8 cellular contexts compared by ENCODE assay signal in the genomic region with DNA sequence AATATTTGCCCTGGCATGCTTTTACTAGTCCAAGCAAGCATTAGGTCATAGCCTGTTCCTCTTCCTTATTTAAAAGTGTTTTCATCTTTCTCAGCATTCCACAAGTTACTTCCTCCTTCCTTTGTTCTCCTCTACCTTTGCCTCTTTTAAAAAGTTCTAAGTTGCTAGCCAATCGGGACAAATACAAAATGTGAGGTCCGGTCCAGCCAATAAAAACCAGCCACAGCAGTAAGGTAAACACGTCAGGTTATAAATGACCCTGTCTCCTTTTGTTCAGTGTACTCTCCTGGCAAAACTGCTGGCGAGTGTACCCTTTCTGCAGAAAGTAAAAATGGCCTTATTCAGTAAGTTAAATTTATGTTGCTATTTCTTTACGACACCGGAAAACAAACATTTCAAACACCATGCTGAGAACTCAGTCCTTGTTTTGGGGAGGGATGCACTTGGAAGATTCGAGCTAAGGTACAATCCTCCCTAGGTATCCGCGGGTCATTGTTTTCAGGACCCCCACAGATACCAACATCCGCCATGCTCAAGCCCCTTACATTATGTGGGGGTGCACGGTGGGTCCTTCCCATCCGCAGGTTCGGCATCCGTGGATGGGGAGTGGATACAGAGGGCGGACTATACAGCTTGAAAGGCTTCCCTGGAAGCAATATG. TPM values are rescaled to one million over a fixed set of nuclear protein-coding genes. Genes with fewer than 3 reads are reported as not detected.
A peak's percentile ranks its signal among the peaks of the same experiment; 100 is the strongest.
DNase-seq lines count a peak whose midpoint lies in the region; ATAC-seq and TF ChIP-seq lines count a peak whose summit lies in the region.
"Not testable (repeated sequence)": the region's sequence is repeated elsewhere in the genome, so short reads cannot be mapped to it uniquely, and the experiment has no call there.

No MANE protein-coding gene starts in this region.

- POLR2A ChIA-PET in activated CD4-positive, alpha-beta T cell treated with anti-CD3 and anti-CD28 coated beads for 36 hours (lab: Charles Lee): not testable (repeated sequence)

- not testable (repeated sequence) for H4K20me1 ChIP-seq in MM.1S (ENCODE audit: insufficient read depth, low read length)

- H3K36me3 ChIP-seq in MM.1S (replicated peaks; ENCODE audit: insufficient read depth, low read length); lung (ENCODE audit: control insufficient read depth in 2 of 2, insufficient read depth in 2 of 2, low read length in 2 of 2): not testable (repeated sequence)
- peaks cover 14% of the 10 kb centered on the region for H3K36me3 ChIP-seq in brain microvascular endothelial cell (replicated peaks)
- peaks cover 0 to 17% (median 7%) of the 10 kb centered on the region in 4 donors for H3K36me3 ChIP-seq in transverse colon

- H3K36me3 Mint-ChIP-seq in activated CD4-positive, alpha-beta T cell treated with anti-CD3 and anti-CD28 coated beads for 36 hours (ENCODE audit: low read depth): peaks cover 17% of the 10 kb centered on the region

- H3K9ac ChIP-seq in MM.1S (ENCODE audit: low read length): not testable (repeated sequence)

- not testable (repeated sequence) for TF ChIP-seq POLR2A in transverse colon (IDR thresholded peaks at IDR 0.05)

- not testable (repeated sequence) for H3K27ac ChIP-seq in MM.1S (ENCODE audit: low read length); brain microvascular endothelial cell
- H3K27ac ChIP-seq in lung (ENCODE audit: low read depth in 1 of 2, low read length in 1 of 2): peak overlapping the region in 1 of 2 donors; percentile 75
- peak overlapping the region; percentile 91 to 98 (median 94) for H3K27ac ChIP-seq in transverse colon

- 69 to 76% methylated on average over 15 of the region's 15 CpGs for WGBS in lung, 2 donors
- WGBS in transverse colon (ENCODE audit: low coverage in 1 of 2), 2 donors: 36 to 57% methylated on average over 9 to 15 of the region's 15 CpGs

- intact Hi-C loops in activated CD4-positive, alpha-beta T cell treated with anti-CD3 and anti-CD28 coated beads for 36 hours (cut with DNase I, micrococcal nuclease): loop anchor here (1.0 to 5.0 kb wide), 8 partner anchors 151 to 1483 kb away; partner anchors contain the start of genes C5orf63 (in 1 of the 2), GRAMD2B (in 1 of the 2), MARCHF3 (in 1 of the 2) and SLC12A2 (in 1 of the 2)
- intact Hi-C loops in transverse colon (cut with DNase I; ENCODE audit: low total_unique reads): loop anchor here (5.0 kb wide), 1 partner anchor 258 kb away; no protein-coding TSS in a partner anchor

- peaks cover 43% of the 10 kb centered on the region for H3K79me2 ChIP-seq in MM.1S (ENCODE audit: low read length)

- DNase-seq in DMS53 treated with DMSO at 0.1 percent for 48 hours (lab: John Stamatoyannopoulos, UW; ENCODE audit: unreplicated experiment): peak; percentile 38
- DNase-seq in MM.1S; activated CD4-positive, alpha-beta T cell treated with anti-CD3 and anti-CD28 coated beads for 36 hours; brain microvascular endothelial cell; fibroblast of villous mesenchyme (ENCODE audit: low read depth); lung (ENCODE audit: low spot score): not testable (repeated sequence)
- DNase-seq in pons (ENCODE audit: low spot score): peak; percentile 24
- peak; percentile 30 for DNase-seq in transverse colon

- H3K4me2 ChIP-seq in MM.1S (ENCODE audit: low read depth, low read length): peak overlapping the region; percentile 70

- H3K4me1 Mint-ChIP-seq in activated CD4-positive, alpha-beta T cell treated with anti-CD3 and anti-CD28 coated beads for 36 hours: peaks cover 34% of the 10 kb centered on the region

- not testable (repeated sequence) for TF ChIP-seq EP300 in transverse colon (IDR thresholded peaks at IDR 0.05; ENCODE audit: low read depth)

- peak overlapping the region; percentile 94 for H3K4me3 ChIP-seq in MM.1S (ENCODE audit: low read length)
- H3K4me3 ChIP-seq in brain microvascular endothelial cell (ENCODE audit: low read depth, low read length): peak overlapping the region; percentile 31
- peak overlapping the region; percentile 2 for H3K4me3 ChIP-seq in fibroblast of villous mesenchyme (ENCODE audit: low read depth, low read length)
- peak overlapping the region; percentile 6 for H3K4me3 ChIP-seq in lung
- peak overlapping the region in 3 of 4 donors; percentile 90 to 100 (median 100) for H3K4me3 ChIP-seq in transverse colon

- H3K9me3 ChIP-seq in MM.1S (replicated peaks; ENCODE audit: insufficient read depth, low read length); lung (ENCODE audit: control insufficient read depth in 2 of 2, insufficient read depth in 1 of 2, low read length in 1 of 2); transverse colon: not testable (repeated sequence)

- in situ Hi-C loops in brain microvascular endothelial cell (cut with HindIII; ENCODE audit: low pct_ligation_motif_present, low sequenced_read_pairs); transverse colon (cut with MboI; ENCODE audit: low pct_ligation_motif_present in 1 of 4, low pct_unique_long_range_greater_than_20kb in 1 of 4, low sequenced_read_pairs in 3 of 4): not testable (repeated sequence)

- CTCF ChIA-PET in activated CD4-positive, alpha-beta T cell treated with anti-CD3 and anti-CD28 coated beads for 36 hours (lab: Charles Lee): interaction anchor here (0.7 to 3.0 kb wide), 12 partner anchors 10 to 726 kb away, joined by 3 to 11 read pairs (median 4); no protein-coding TSS in a partner anchor

- H3F3A ChIP-seq in MM.1S (ENCODE audit: insufficient read depth, low read length): not testable (repeated sequence)

- peak overlapping the region; percentile 99 for H3K27ac Mint-ChIP-seq in activated CD4-positive, alpha-beta T cell treated with anti-CD3 and anti-CD28 coated beads for 36 hours

- H3K4me1 ChIP-seq in MM.1S (ENCODE audit: low read length): peaks cover 21% of the 10 kb centered on the region
- not testable (repeated sequence) for H3K4me1 ChIP-seq in lung (ENCODE audit: control insufficient read depth in 2 of 2, insufficient read depth in 2 of 2, low read length in 2 of 2)
- peaks cover 7 to 43% (median 18%) of the 10 kb centered on the region in 4 donors for H3K4me1 ChIP-seq in transverse colon

- not testable (repeated sequence) for H3K27me3 Mint-ChIP-seq in activated CD4-positive, alpha-beta T cell treated with anti-CD3 and anti-CD28 coated beads for 36 hours

- not testable (repeated sequence) for H3K9me2 ChIP-seq in MM.1S (replicated peaks; ENCODE audit: insufficient read depth, low read length)

- peak overlapping the region; percentile 97 for H3K4me3 Mint-ChIP-seq in activated CD4-positive, alpha-beta T cell treated with anti-CD3 and anti-CD28 coated beads for 36 hours

- not testable (repeated sequence) for ATAC-seq in activated CD4-positive, alpha-beta T cell treated with anti-CD3 and anti-CD28 coated beads for 36 hours; lung (ENCODE audit: insufficient read depth, low FRiP score)

- not testable (repeated sequence) for TF ChIP-seq CTCF in MM.1S (IDR thresholded peaks at IDR 0.05; ENCODE audit: low read length); brain microvascular endothelial cell (IDR thresholded peaks at IDR 0.05; ENCODE audit: low read depth, low read length, missing control alignments); fibroblast of villous mesenchyme (IDR thresholded peaks at IDR 0.05; ENCODE audit: insufficient read depth, low read depth, low read length); lung (IDR thresholded peaks at IDR 0.05; ENCODE audit: control extremely low read depth, extremely low read depth); transverse colon (IDR thresholded peaks at IDR 0.05)

- peak overlapping the region; percentile 97 for H2AFZ ChIP-seq in MM.1S (ENCODE audit: low read length)

- H3K9me3 Mint-ChIP-seq in activated CD4-positive, alpha-beta T cell treated with anti-CD3 and anti-CD28 coated beads for 36 hours (ENCODE audit: low read depth): not testable (repeated sequence)

- not testable (repeated sequence) for H3K27me3 ChIP-seq in MM.1S (replicated peaks; ENCODE audit: insufficient read depth, low read length); brain microvascular endothelial cell (replicated peaks); lung (ENCODE audit: control insufficient read depth, insufficient read depth); transverse colon

RNA-seq across cellular contexts. Expression of gene PHAX, which starts 0.6 kb away (rescaled TPM):
- total RNA-seq in activated CD4-positive, alpha-beta T cell treated with anti-CD3 and anti-CD28 coated beads for 36 hours: 10 to 100 TPM; 41.4 to 49.1 TPM
- total RNA-seq in fibroblast of villous mesenchyme: 55.4 and 71.2 TPM in 2 replicates
- 10 to 100 TPM; 20.1 to 57.3 TPM for total RNA-seq in lung
- polyA plus RNA-seq in lung: 10 to 100 TPM; 12.8 to 15.8 TPM
- 10 to 100 TPM in 3 of 4 donors, 1 to 10 TPM in 1; 6.7 to 55.3 (median 49.2) TPM for total RNA-seq in transverse colon

RNA-seq across cellular contexts. Expression of gene ALDH7A1, which starts 5.1 kb away (rescaled TPM):
- 10 to 100 TPM; 13.2 to 15.4 TPM for total RNA-seq in activated CD4-positive, alpha-beta T cell treated with anti-CD3 and anti-CD28 coated beads for 36 hours
- 28.7 and 34.5 TPM in 2 replicates for total RNA-seq in fibroblast of villous mesenchyme
- total RNA-seq in lung: 10 to 100 TPM; 40.7 to 66.0 TPM
- 10 to 100 TPM; 17.4 to 35.5 TPM for polyA plus RNA-seq in lung
- 10 to 100 TPM in 3 of 4 donors, 1 to 10 TPM in 1; 9.8 to 33.3 (median 15.1) TPM for total RNA-seq in transverse colon

Comparison
In these comparisons a context has a peak if more than half of its experiments do, and no peak if none do; other contexts are left out.
1. H3K4me3 ChIP-seq: peak in every context shown above with its lines; median percentile 100 in transverse colon; 94 in MM.1S; 31 in brain microvascular endothelial cell; 6 in lung; 2 in fibroblast of villous mesenchyme.